Comparison of ENCODE assay signal across 13 cellular contexts in genomic region chr1:228944241-228944741, GRCh38.
"Had no signal": no experiment of that assay in that cellular context is flagged by ENCODE, and none has a peak within 500 bp of the region (broad histone marks: within the 10 kb centered on the region; RNA-seq: fewer than 3 reads in every experiment).

No MANE protein-coding gene starts in this region.

- FAIRE-seq: small intestine, urothelium cell line had no signal

- DNase-seq: cortex of kidney; dorsolateral prefrontal cortex; effector CD8-positive, alpha-beta T cell; hippocampal formation; left colon; lower lobe of right lung; naive B cell; small intestine; stimulated activated CD4-positive, alpha-beta T cell treated with anti-CD3 and anti-CD28 coated beads, Interleukin-12 subunit alpha, Interleukin-12 subunit beta, amount 100 ng/mL, for 4 hours; stimulated activated naive CD4-positive, alpha-beta T cell treated with Interleukin-2 at 50 U/mL for 16 hours; thyroid gland had no signal

- ATAC-seq: left colon had no signal

- H3K27me3 ChIP-seq: dorsolateral prefrontal cortex, suprapubic skin, thyroid gland had no signal

- H3K9me3 ChIP-seq: lower lobe of right lung, suprapubic skin, thyroid gland had no signal

- H3K4me1 ChIP-seq: lower lobe of right lung had no signal

- H3K36me3 ChIP-seq: lower lobe of right lung, suprapubic skin, thyroid gland had no signal

- H3K27ac ChIP-seq: lower lobe of right lung, suprapubic skin, thyroid gland had no signal

- H3K4me3 ChIP-seq: dorsolateral prefrontal cortex, lower lobe of right lung, suprapubic skin, thyroid gland had no signal
